In genomic region chr1:204941415-204942338, GRCh38 we compare ENCODE assay signal across 9 cellular contexts.
DNase-seq lines count a peak whose midpoint lies in the region; ATAC-seq and TF ChIP-seq lines count a peak whose summit lies in the region.
"Had no signal": no experiment of that assay in that cellular context is flagged by ENCODE, and none has a peak within 500 bp of the region (broad histone marks: within the 10 kb centered on the region; RNA-seq: fewer than 3 reads in every experiment).

No MANE protein-coding gene starts in this region.

- intact Hi-C loops in breast epithelium (cut with DNase I; ENCODE audit: low total_unique reads): no loop called here

- no peaks in the 10 kb centered on the region for H3K36me3 ChIP-seq in breast epithelium
- H3K36me3 ChIP-seq: BLaER1 treated with 17β-estradiol and CSF1 and Interleukin-3, amounts not matched to agents 10 nM and 100 nM had no signal

- peak; percentile 90 for TF ChIP-seq CTCF in NB4 (IDR thresholded peaks at IDR 0.05; ENCODE audit: low read depth, low read length)
- peak; percentile 79 to 87 (median 83) for TF ChIP-seq CTCF in breast epithelium (IDR thresholded peaks at IDR 0.05)

- no peaks in the 10 kb centered on the region for H3K9me3 ChIP-seq in breast epithelium
- H3K9me3 ChIP-seq: BLaER1 treated with 17β-estradiol and CSF1 and Interleukin-3, amounts not matched to agents 10 nM and 100 nM had no signal

- H3K4me1 ChIP-seq in breast epithelium: no peaks in the 10 kb centered on the region

- H3K4me3 ChIP-seq in NB4 (ENCODE audit: low read depth, low read length) (no peak overlapping the region), breast epithelium (no peak overlapping the region)
- H3K4me3 ChIP-seq: BLaER1 treated with 17β-estradiol and CSF1 and Interleukin-3, amounts not matched to agents 10 nM and 100 nM had no signal

- TF ChIP-seq POLR2A in NB4 (IDR thresholded peaks at IDR 0.05; ENCODE audit: extremely low read depth, insufficient read length) (no peak), breast epithelium (IDR thresholded peaks at IDR 0.05) (no peak)

- DNase-seq in NCI-H510A treated with DMSO at 0.1 percent for 48 hours (lab: John Stamatoyannopoulos, UW): peak; percentile 66
- DNase-seq in NCI-H510A (lab: John Stamatoyannopoulos, UW): no peak
- peak; percentile 57 for DNase-seq in NB4 (ENCODE audit: low read depth)
- peak; percentile 64 for DNase-seq in SKM-1 (lab: John Stamatoyannopoulos, UW; ENCODE audit: unreplicated experiment)
- DNase-seq in breast epithelium (ENCODE audit: low spot score in 2 of 2): peak; percentile 45 to 64
- peak; percentile 49 for DNase-seq in iris pigment epithelial cell (ENCODE audit: low read depth)
- DNase-seq in stimulated activated CD4-positive, alpha-beta T cell treated with anti-CD3 and anti-CD28 coated beads, Interleukin-2, amount 100 ng/mL, for 24 hours: peak; percentile 50 to 71

- H3K27ac ChIP-seq in breast epithelium: no peak overlapping the region
- H3K27ac ChIP-seq: BLaER1 treated with 17β-estradiol and CSF1 and Interleukin-3, amounts not matched to agents 10 nM and 100 nM had no signal

- H3K27me3 ChIP-seq in breast epithelium: no peaks in the 10 kb centered on the region
- H3K27me3 ChIP-seq: BLaER1 treated with 17β-estradiol and CSF1 and Interleukin-3, amounts not matched to agents 10 nM and 100 nM had no signal

- ATAC-seq in HG03565 (IDR thresholded peaks at IDR 0.05; ENCODE audit: unreplicated experiment): no peak
